In the genomic region with DNA sequence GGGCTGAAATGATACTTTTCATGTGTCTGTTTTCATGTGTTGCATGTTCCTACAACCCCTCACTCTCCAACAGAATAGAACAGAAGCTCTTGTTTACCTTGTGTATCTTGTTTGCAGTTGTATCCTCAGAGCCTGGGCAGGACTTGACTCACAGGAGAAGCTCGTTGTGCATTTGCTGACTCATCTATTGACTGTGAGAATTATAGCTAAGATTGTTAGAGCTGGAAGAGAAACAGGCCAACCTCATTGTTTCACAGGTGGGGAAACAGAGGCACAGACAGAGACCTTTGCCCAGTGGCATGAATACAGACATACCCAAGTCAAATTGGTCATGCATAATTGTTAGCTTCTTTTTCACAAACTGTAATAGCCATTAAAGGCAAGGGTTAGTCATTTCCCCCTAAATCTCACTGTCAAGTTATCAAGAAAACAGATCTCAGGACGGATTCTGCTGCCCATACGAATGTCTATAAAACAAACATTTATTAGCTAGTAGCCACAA, we compare ENCODE assay signal across 1 cellular context.
TF ChIP-seq lines count a peak whose summit lies in the region.

No MANE protein-coding gene starts in this region.

TF ChIP-seq in K562, 482 proteins besides CTCF, POLR2A, EP300 and RAD21 (continued from another document and continues in another):
- TF ChIP-seq, protein P1, sequence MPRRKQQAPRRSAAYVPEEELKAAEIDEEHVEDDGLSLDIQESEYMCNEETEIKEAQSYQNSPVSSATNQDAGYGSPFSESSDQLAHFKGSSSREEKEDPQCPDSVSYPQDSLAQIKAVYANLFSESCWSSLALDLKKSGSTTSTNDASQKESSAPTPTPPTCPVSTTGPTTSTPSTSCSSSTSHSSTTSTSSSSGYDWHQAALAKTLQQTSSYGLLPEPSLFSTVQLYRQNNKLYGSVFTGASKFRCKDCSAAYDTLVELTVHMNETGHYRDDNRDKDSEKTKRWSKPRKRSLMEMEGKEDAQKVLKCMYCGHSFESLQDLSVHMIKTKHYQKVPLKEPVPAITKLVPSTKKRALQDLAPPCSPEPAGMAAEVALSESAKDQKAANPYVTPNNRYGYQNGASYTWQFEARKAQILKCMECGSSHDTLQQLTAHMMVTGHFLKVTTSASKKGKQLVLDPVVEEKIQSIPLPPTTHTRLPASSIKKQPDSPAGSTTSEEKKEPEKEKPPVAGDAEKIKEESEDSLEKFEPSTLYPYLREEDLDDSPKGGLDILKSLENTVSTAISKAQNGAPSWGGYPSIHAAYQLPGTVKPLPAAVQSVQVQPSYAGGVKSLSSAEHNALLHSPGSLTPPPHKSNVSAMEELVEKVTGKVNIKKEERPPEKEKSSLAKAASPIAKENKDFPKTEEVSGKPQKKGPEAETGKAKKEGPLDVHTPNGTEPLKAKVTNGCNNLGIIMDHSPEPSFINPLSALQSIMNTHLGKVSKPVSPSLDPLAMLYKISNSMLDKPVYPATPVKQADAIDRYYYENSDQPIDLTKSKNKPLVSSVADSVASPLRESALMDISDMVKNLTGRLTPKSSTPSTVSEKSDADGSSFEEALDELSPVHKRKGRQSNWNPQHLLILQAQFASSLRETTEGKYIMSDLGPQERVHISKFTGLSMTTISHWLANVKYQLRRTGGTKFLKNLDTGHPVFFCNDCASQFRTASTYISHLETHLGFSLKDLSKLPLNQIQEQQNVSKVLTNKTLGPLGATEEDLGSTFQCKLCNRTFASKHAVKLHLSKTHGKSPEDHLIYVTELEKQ (CRISPR knock-in tag; IDR thresholded peaks at IDR 0.05): no peak
- TF ChIP-seq LEF1 (IDR thresholded peaks at IDR 0.05) (peak; percentile 43; the same call in 1 of the 2 replicates), FOXK1 (CRISPR knock-in tag; IDR thresholded peaks at IDR 0.05; ENCODE audit: borderline replicate concordance) (0 out of 2 replicates have a peak, but pooled peaks have one; percentile 76), NBN (IDR thresholded peaks at IDR 0.05; ENCODE audit: low read depth) (peak; percentile 56; the same call in 1 of the 2 replicates), IFI16 (CRISPR knock-in tag; IDR thresholded peaks at IDR 0.05) (no peak), SMAD4 (CRISPR knock-in tag; conservative IDR thresholded peaks at IDR 0.05) (no peak), ZNF197 (CRISPR knock-in tag; IDR thresholded peaks at IDR 0.05; ENCODE audit: low read depth) (no peak), LARP7 (IDR thresholded peaks at IDR 0.05) (no peak), CXXC5 (CRISPR knock-in tag; IDR thresholded peaks at IDR 0.05) (no peak), ZC3H11A (IDR thresholded peaks at IDR 0.05; ENCODE audit: low read depth, low read length) (no peak), SRSF7 (optimal IDR thresholded peaks at IDR 0.05; ENCODE audit: low read depth, low read length) (no peak), NEUROD1 (IDR thresholded peaks at IDR 0.05; ENCODE audit: borderline replicate concordance, low read depth, low read length, partially characterized antibody) (peak; percentile 21), RBM15 (IDR thresholded peaks at IDR 0.05; ENCODE audit: insufficient read depth, low read length) (no peak), BHLHE40 (IDR thresholded peaks at IDR 0.05; ENCODE audit: low read length) (no peak), RBM17 (IDR thresholded peaks at IDR 0.05; ENCODE audit: borderline replicate concordance, low read depth, low read length) (no peak), FOXA3 (CRISPR knock-in tag; conservative IDR thresholded peaks at IDR 0.05 in 1 of 2, IDR thresholded peaks at IDR 0.05 in 1 of 2) (peak; percentile 97 to 98), FOS (IDR thresholded peaks at IDR 0.05; ENCODE audit: extremely low read depth, insufficient read length) (peak; percentile 35), MECOM (CRISPR knock-in tag; IDR thresholded peaks at IDR 0.05) (no peak), PTTG1 (tag; IDR thresholded peaks at IDR 0.05; ENCODE audit: low read depth) (no peak), JUND (IDR thresholded peaks at IDR 0.05; ENCODE audit: borderline replicate concordance, low read depth, low read length) (peak; percentile 79), JUND (tag; IDR thresholded peaks at IDR 0.05; ENCODE audit: borderline replicate concordance, low read depth, low read length) (peak; percentile 85; the same call in 2 of the 3 replicates), BACH1 (tag; IDR thresholded peaks at IDR 0.05) (peak; percentile 88), NR1H2 (CRISPR knock-in tag; IDR thresholded peaks at IDR 0.05) (no peak), ATF1 (CRISPR knock-in tag; IDR thresholded peaks at IDR 0.05) (no peak), ATF1 (tag; IDR thresholded peaks at IDR 0.05) (peak; percentile 46; the same call in 1 of the 2 replicates), ZNF707 (CRISPR knock-in tag; conservative IDR thresholded peaks at IDR 0.05) (no peak), KLF1 (tag; IDR thresholded peaks at IDR 0.05) (no peak), CBFA2T3 (IDR thresholded peaks at IDR 0.05) (peak; percentile 24; the same call in 1 of the 2 replicates), HDAC2 (IDR thresholded peaks at IDR 0.05) (no peak), KLF10 (CRISPR knock-in tag; IDR thresholded peaks at IDR 0.05) (no peak), ZNF354B (CRISPR knock-in tag; IDR thresholded peaks at IDR 0.05) (no peak), NFRKB (IDR thresholded peaks at IDR 0.05; ENCODE audit: low read depth) (no peak), SAFB2 (IDR thresholded peaks at IDR 0.05; ENCODE audit: borderline replicate concordance, low read depth, low read length, severe bottlenecking) (no peak), RFX7 (CRISPR knock-in tag; IDR thresholded peaks at IDR 0.05) (no peak), MEF2A (IDR thresholded peaks at IDR 0.05; ENCODE audit: control insufficient read depth, low read depth, low read length) (no peak), KLF6 (CRISPR knock-in tag; IDR thresholded peaks at IDR 0.05; ENCODE audit: borderline replicate concordance) (no peak)
- TF ChIP-seq, protein P2, sequence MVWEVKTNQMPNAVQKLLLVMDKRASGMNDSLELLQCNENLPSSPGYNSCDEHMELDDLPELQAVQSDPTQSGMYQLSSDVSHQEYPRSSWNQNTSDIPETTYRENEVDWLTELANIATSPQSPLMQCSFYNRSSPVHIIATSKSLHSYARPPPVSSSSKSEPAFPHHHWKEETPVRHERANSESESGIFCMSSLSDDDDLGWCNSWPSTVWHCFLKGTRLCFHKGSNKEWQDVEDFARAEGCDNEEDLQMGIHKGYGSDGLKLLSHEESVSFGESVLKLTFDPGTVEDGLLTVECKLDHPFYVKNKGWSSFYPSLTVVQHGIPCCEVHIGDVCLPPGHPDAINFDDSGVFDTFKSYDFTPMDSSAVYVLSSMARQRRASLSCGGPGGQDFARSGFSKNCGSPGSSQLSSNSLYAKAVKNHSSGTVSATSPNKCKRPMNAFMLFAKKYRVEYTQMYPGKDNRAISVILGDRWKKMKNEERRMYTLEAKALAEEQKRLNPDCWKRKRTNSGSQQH (CRISPR knock-in tag; IDR thresholded peaks at IDR 0.05): no peak
- TF ChIP-seq, protein P3, sequence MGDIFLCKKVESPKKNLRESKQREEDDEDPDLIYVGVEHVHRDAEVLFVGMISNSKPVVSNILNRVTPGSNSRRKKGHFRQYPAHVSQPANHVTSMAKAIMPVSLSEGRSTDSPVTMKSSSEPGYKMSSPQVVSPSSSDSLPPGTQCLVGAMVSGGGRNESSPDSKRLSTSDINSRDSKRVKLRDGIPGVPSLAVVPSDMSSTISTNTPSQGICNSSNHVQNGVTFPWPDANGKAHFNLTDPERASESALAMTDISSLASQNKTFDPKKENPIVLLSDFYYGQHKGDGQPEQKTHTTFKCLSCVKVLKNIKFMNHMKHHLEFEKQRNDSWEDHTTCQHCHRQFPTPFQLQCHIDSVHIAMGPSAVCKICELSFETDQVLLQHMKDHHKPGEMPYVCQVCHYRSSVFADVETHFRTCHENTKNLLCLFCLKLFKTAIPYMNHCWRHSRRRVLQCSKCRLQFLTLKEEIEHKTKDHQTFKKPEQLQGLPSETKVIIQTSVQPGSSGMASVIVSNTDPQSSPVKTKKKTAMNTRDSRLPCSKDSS (IDR thresholded peaks at IDR 0.05; ENCODE audit: low read depth, partially characterized antibody): no peak
- TF ChIP-seq, protein P4, sequence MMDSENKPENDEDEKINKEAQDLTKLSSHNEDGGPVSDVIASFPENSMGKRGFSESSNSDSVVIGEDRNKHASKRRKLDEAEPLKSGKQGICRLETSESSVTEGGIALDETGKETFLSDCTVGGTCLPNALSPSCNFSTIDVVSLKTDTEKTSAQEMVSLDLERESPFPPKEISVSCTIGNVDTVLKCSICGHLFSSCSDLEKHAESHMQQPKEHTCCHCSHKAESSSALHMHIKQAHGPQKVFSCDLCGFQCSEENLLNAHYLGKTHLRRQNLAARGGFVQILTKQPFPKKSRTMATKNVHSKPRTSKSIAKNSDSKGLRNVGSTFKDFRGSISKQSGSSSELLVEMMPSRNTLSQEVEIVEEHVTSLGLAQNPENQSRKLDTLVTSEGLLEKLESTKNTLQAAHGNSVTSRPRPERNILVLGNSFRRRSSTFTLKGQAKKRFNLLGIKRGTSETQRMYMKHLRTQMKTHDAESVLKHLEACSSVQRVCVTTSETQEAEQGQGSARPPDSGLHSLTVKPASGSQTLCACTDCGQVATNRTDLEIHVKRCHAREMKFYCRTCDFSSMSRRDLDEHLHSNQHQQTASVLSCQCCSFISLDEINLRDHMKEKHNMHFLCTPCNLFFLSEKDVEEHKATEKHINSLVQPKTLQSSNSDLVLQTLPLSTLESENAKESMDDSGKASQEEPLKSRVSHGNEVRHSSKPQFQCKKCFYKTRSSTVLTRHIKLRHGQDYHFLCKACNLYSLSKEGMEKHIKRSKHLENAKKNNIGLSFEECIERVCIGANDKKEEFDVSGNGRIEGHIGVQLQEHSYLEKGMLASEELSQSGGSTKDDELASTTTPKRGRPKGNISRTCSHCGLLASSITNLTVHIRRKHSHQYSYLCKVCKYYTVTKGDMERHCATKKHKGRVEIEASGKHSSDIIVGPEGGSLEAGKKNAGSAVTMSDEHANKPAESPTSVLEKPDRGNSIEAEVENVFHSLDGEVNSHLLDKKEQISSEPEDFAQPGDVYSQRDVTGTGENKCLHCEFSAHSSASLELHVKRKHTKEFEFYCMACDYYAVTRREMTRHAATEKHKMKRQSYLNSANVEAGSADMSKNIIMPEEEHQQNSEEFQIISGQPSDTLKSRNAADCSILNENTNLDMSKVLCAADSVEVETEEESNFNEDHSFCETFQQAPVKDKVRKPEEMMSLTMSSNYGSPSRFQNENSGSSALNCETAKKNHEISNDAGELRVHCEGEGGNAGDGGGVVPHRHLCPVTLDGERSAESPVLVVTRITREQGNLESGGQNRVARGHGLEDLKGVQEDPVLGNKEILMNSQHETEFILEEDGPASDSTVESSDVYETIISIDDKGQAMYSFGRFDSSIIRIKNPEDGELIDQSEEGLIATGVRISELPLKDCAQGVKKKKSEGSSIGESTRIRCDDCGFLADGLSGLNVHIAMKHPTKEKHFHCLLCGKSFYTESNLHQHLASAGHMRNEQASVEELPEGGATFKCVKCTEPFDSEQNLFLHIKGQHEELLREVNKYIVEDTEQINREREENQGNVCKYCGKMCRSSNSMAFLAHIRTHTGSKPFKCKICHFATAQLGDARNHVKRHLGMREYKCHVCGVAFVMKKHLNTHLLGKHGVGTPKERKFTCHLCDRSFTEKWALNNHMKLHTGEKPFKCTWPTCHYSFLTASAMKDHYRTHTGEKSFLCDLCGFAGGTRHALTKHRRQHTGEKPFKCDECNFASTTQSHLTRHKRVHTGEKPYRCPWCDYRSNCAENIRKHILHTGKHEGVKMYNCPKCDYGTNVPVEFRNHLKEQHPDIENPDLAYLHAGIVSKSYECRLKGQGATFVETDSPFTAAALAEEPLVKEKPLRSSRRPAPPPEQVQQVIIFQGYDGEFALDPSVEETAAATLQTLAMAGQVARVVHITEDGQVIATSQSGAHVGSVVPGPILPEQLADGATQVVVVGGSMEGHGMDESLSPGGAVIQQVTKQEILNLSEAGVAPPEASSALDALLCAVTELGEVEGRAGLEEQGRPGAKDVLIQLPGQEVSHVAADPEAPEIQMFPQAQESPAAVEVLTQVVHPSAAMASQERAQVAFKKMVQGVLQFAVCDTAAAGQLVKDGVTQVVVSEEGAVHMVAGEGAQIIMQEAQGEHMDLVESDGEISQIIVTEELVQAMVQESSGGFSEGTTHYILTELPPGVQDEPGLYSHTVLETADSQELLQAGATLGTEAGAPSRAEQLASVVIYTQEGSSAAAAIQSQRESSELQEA (IDR thresholded peaks at IDR 0.05; ENCODE audit: low read depth): no peak
- TF ChIP-seq, protein P5, sequence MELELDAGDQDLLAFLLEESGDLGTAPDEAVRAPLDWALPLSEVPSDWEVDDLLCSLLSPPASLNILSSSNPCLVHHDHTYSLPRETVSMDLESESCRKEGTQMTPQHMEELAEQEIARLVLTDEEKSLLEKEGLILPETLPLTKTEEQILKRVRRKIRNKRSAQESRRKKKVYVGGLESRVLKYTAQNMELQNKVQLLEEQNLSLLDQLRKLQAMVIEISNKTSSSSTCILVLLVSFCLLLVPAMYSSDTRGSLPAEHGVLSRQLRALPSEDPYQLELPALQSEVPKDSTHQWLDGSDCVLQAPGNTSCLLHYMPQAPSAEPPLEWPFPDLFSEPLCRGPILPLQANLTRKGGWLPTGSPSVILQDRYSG (tag; conservative IDR thresholded peaks at IDR 0.05; ENCODE audit: low read depth): no peak
